26 cellular contexts compared by ENCODE assay signal in the genomic region with DNA sequence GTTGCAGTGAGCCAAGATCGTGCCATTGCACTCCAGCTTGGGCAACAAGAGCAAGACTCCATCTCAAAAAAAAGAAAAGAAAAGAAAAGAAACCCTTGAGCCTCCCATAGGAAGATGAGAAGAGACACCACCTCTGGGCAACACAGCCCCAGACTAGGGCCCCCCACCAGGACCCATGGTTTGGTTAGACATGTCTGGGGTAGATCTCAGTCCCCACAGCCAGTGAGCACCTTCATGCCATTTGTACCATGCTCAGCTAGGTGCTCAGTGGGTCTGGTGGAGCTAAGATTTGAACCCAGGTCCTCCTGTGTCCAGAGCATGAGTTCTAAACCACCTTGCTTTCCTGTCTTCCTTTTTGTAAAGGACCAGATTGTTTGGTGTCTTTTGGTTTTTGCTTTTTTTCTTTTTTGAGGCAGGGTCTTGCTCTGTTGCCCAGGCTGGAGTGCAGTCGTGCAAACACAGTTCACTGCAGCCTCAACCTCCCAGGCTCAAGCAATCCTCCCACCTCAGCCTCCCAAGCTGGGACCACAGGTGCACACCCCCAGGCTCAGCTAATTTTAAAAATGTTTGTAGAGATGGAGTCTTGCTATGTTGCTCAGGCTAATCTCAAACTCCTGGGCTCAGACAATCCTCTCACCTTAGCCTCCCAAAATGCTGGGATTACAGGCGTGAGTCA. TPM values are rescaled to one million over a fixed set of nuclear protein-coding genes. Genes with fewer than 3 reads are reported as not detected.
"Had no signal": no experiment of that assay in that cellular context is flagged by ENCODE, and none has a peak within 500 bp of the region (broad histone marks: within the 10 kb centered on the region; RNA-seq: fewer than 3 reads in every experiment).

No MANE protein-coding gene starts in this region.

- H3K27me3 ChIP-seq: MG63, Peyer's patch had no signal

- H3K4me3 ChIP-seq: MG63, Peyer's patch had no signal

- H3K27ac ChIP-seq: Peyer's patch had no signal

- H3K4me1 Mint-ChIP-seq: WTC11 had no signal

- H3K36me3 Mint-ChIP-seq: activated naive CD4-positive, alpha-beta T cell treated with anti-CD3 and anti-CD28 coated beads, Interleukin-2, amount 50 U/mL, for 72 hours; brain; WTC11 had no signal

- H3K9me3 ChIP-seq: MG63, Peyer's patch had no signal

- H3K4me3 Mint-ChIP-seq: activated CD8-positive, alpha-beta T cell treated with anti-CD3 and anti-CD28 coated beads, Interleukin-2, amount 10 ng/mL, durations not matched to agents 7 days and 5 days; brain; T-helper 1 cell treated with Interleukin-12 subunit alpha and Interleukin-12 subunit beta and Interleukin-4 antibody, amounts not matched to agents 30 μg/mL and 1 μg/mL, for 36 hours; WTC11 had no signal

- H3K27ac Mint-ChIP-seq: activated CD8-positive, alpha-beta T cell treated with anti-CD3 and anti-CD28 coated beads, Interleukin-2, amount 10 ng/mL, durations not matched to agents 7 days and 5 days; activated naive CD4-positive, alpha-beta T cell treated with anti-CD3 and anti-CD28 coated beads, Interleukin-2, amount 50 U/mL, for 72 hours; T-helper 1 cell treated with Interleukin-12 subunit alpha and Interleukin-12 subunit beta and Interleukin-4 antibody, amounts not matched to agents 30 μg/mL and 1 μg/mL, for 36 hours; WTC11 had no signal

- H3K9me3 Mint-ChIP-seq: activated naive CD4-positive, alpha-beta T cell treated with anti-CD3 and anti-CD28 coated beads, Interleukin-2, amount 50 U/mL, for 72 hours; brain; T-helper 1 cell treated with Interleukin-12 subunit alpha and Interleukin-12 subunit beta and Interleukin-4 antibody, amounts not matched to agents 30 μg/mL and 1 μg/mL, for 36 hours; WTC11 had no signal

- H3K4me1 ChIP-seq: Peyer's patch had no signal

- ATAC-seq: activated CD8-positive, alpha-beta T cell treated with anti-CD3 and anti-CD28 coated beads, Interleukin-2, amount 10 ng/mL, durations not matched to agents 7 days and 5 days; activated naive CD4-positive, alpha-beta T cell treated with anti-CD3 and anti-CD28 coated beads, Interleukin-2, amount 50 U/mL, for 72 hours; WTC11 had no signal

- H3K36me3 ChIP-seq: MG63, Peyer's patch had no signal

- DNase-seq: activated CD4-positive, alpha-beta T cell treated with anti-CD3 and anti-CD28 coated beads for 48 hours; activated CD4-positive, alpha-beta T cell treated with anti-CD3 and anti-CD28 coated beads, Interleukin-2, amount 50 U/mL, for 4 hours; activated CD4-positive, CD25-positive, alpha-beta regulatory T cell treated with anti-CD3 and anti-CD28 coated beads, Interleukin-2, amount 50 U/mL, for 72 hours; activated CD8-positive, alpha-beta memory T cell treated with anti-CD3 and anti-CD28 coated beads, Interleukin-2, amount 50 U/mL, for 48 hours; activated CD8-positive, alpha-beta T cell treated with anti-CD3 and anti-CD28 coated beads, Interleukin-2, amount 10 ng/mL, durations not matched to agents 7 days and 5 days; activated naive CD4-positive, alpha-beta T cell treated with Interleukin-2 at 50 U/mL for 16 hours; activated T-cell treated with anti-CD3 and anti-CD28 coated beads, Interleukin-2, amount 50 U/mL, for 1 hour; amygdala; MG63; MV-4-11; NCI-H1092 treated with DMSO at 0.1 percent for 48 hours; NCI-H1417 treated with DMSO at 0.1 percent for 48 hours; NCI-H1694; NCI-H2029; NCI-H2107; NCI-H2171 treated with DMSO at 0.1 percent for 48 hours; NCI-H226; NCI-H526 treated with DMSO at 0.1 percent for 48 hours; NK-92 treated with Interleukin-12 subunit alpha and Interleukin-12 subunit beta, amount 100 ng/mL, for 24 hours; OCI-M1; Peyer's patch; SHP77 treated with DMSO at 0.1 percent for 48 hours had no signal

RNA-seq across cellular contexts. Expression of gene OLFML2A, which starts 11.7 kb away (rescaled TPM):
- total RNA-seq: activated CD8-positive, alpha-beta T cell treated with anti-CD3 and anti-CD28 coated beads, Interleukin-2, amount 10 ng/mL, durations not matched to agents 7 days and 5 days; activated naive CD4-positive, alpha-beta T cell treated with anti-CD3 and anti-CD28 coated beads, Interleukin-2, amount 50 U/mL, for 72 hours had no signal
